ENCODE assay signal across 16 cellular contexts in genomic region chr3:173618703-173619102, GRCh38.
DNase-seq lines count a peak whose midpoint lies in the region; ATAC-seq and TF ChIP-seq lines count a peak whose summit lies in the region.
"Had no signal": no experiment of that assay in that cellular context is flagged by ENCODE, and none has a peak within 500 bp of the region (broad histone marks: within the 10 kb centered on the region; RNA-seq: fewer than 3 reads in every experiment).

No MANE protein-coding gene starts in this region.

- no peaks in the 10 kb centered on the region for H3K9me3 ChIP-seq in aorta (ENCODE audit: control insufficient read depth, low read length)

- H3K4me1 ChIP-seq in aorta (ENCODE audit: control insufficient read depth in 1 of 2, insufficient read depth in 2 of 2, low read length in 2 of 2), result peaks cover 2 to 3% of the 10 kb centered on the region in 2 donors

- H3K36me3 Mint-ChIP-seq in WTC11, result no peaks in the 10 kb centered on the region

- no peak overlapping the region for H3K4me3 ChIP-seq in aorta (ENCODE audit: low read length in 2 of 2)
- H3K4me3 ChIP-seq: GM12878, K562 had no signal

- peak; percentile 31 for DNase-seq in CMK (ENCODE audit: low read depth)
- peak; percentile 38 for DNase-seq in NCI-H2029 (lab: John Stamatoyannopoulos, UW)
- DNase-seq in cerebellar cortex (ENCODE audit: low spot score), result peak; percentile 81
- no peak for DNase-seq in left lobe of liver (ENCODE audit: low spot score)
- DNase-seq in aorta, result no peak
- DNase-seq in WTC11 (ENCODE audit: low spot score), result no peak
- no peak for DNase-seq in activated gamma-delta T cell (lab: John Stamatoyannopoulos, UW)
- DNase-seq: CD4-positive, alpha-beta T cell; DMS153; GOT3; NCI-H1694 treated with DMSO at 0.1 percent for 48 hours; SIG-M5 had no signal

- WGBS in aorta, 2 donors, result 8 to 11% methylated on average over 4 of the region's 4 CpGs

- no peak overlapping the region for H3K27ac ChIP-seq in aorta (ENCODE audit: low read depth in 1 of 2, low read length in 2 of 2)

- H3K4me3 Mint-ChIP-seq in WTC11, result no peak overlapping the region
- H3K4me3 Mint-ChIP-seq: CD4-positive, alpha-beta T cell had no signal

- H3K36me3 ChIP-seq in aorta (ENCODE audit: control insufficient read depth in 1 of 2, insufficient read depth in 2 of 2, low read length in 1 of 2), result no peaks in the 10 kb centered on the region

- H3K27me3 ChIP-seq in aorta (ENCODE audit: control insufficient read depth in 1 of 2, insufficient read depth in 2 of 2, low read length in 1 of 2), result no peaks in the 10 kb centered on the region

- TF ChIP-seq CTCF in WTC11 (IDR thresholded peaks at IDR 0.05), result no peak

- POLR2A ChIA-PET in WTC11 (lab: Charles Lee), result no interaction called here

- H3K4me1 Mint-ChIP-seq in WTC11, result peaks cover 8% of the 10 kb centered on the region

- H3K9me3 Mint-ChIP-seq in WTC11, result no peaks in the 10 kb centered on the region

- ATAC-seq in left lobe of liver (peak; percentile 50), aorta (ENCODE audit: low FRiP score) (no peak), WTC11 (no peak)
- ATAC-seq: GM12878, HCT116, K562, SK-N-SH treated with all-trans-retinoic acid at 6 μM for 48 hours had no signal

- CTCF ChIA-PET in WTC11 (lab: Charles Lee), result no interaction called here

- intact Hi-C loops in aorta (cut with DNase I), result no loop called here

- no peak overlapping the region for H3K27ac Mint-ChIP-seq in WTC11
- H3K27ac Mint-ChIP-seq: CD4-positive, alpha-beta T cell had no signal

- no peaks in the 10 kb centered on the region for H3K27me3 Mint-ChIP-seq in WTC11 (ENCODE audit: low read depth)
- H3K27me3 Mint-ChIP-seq: CD4-positive, alpha-beta T cell had no signal

TF ChIP-seq in WTC11, 78 proteins besides CTCF, POLR2A, EP300 and RAD21:
- no peak for TF ChIP-seq ZNF671 (CRISPR knock-in tag; IDR thresholded peaks at IDR 0.05)
- TF ChIP-seq JUN (CRISPR knock-in tag; IDR thresholded peaks at IDR 0.05), result no peak
- no peak for TF ChIP-seq ZNF219 (CRISPR knock-in tag; IDR thresholded peaks at IDR 0.05; ENCODE audit: borderline replicate concordance)
- no peak for TF ChIP-seq ZNF512 (CRISPR knock-in tag; IDR thresholded peaks at IDR 0.05; ENCODE audit: borderline replicate concordance)

Comparison
In these comparisons a context has a peak if more than half of its experiments do, and no peak if none do; other contexts are left out.
1. DNase-seq: peak in CMK (single experiment), NCI-H2029 (single experiment) and cerebellar cortex (single experiment); none in left lobe of liver (single experiment), aorta (0 of 2), WTC11 (single experiment) and activated gamma-delta T cell (single experiment).